21 cellular contexts compared by ENCODE assay signal in the genomic region with DNA sequence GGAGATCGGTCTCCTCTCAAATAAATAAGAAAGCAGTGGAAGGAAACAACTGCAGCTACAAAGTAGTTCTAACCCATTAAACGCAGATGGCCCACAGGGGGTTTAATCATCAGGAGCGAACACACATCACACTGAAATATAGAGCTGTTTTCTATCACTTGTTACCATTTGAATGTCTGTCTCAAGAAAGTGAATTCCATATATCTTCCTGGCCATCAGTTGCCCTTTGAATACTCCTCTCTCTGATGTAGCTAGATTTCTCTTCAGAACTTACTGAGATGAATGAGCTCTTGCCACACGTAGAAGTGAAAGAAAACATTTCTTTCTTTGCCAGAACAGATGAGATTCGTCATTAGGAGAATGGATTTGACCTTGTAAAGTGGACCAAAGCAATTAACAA. TPM values are rescaled to one million over a fixed set of nuclear protein-coding genes. Genes with fewer than 3 reads are reported as not detected.
"Had no signal": no experiment of that assay in that cellular context is flagged by ENCODE, and none has a peak within 500 bp of the region (broad histone marks: within the 10 kb centered on the region; RNA-seq: fewer than 3 reads in every experiment).

No MANE protein-coding gene starts in this region.

- H3K36me3 ChIP-seq: gastroesophageal sphincter, prostate gland had no signal

- ATAC-seq: activated CD8-positive, alpha-beta memory T cell treated with anti-CD3 and anti-CD28 coated beads, Interleukin-2, amount 10 ng/mL, durations not matched to agents 7 days and 5 days; activated naive CD4-positive, alpha-beta T cell treated with anti-CD3 and anti-CD28 coated beads, Interleukin-2, amount 50 U/mL, for 72 hours; effector memory CD8-positive, alpha-beta T cell; gastroesophageal sphincter; sciatic nerve; stimulated activated naive CD8-positive, alpha-beta T cell treated with anti-CD3 and anti-CD28 coated beads, Interleukin-15, Interleukin-2, amounts not matched to agents 100 U/mL and 50 U/mL, for 24 hours had no signal

- DNase-seq: activated CD4-positive, alpha-beta T cell treated with anti-CD3 and anti-CD28 coated beads for 1 hour; activated CD4-positive, alpha-beta T cell treated with anti-CD3 and anti-CD28 coated beads, Interleukin-2, amount 50 U/mL, for 48 hours; activated CD8-positive, alpha-beta memory T cell treated with anti-CD3 and anti-CD28 coated beads, Interleukin-2, amount 10 ng/mL, durations not matched to agents 7 days and 5 days; activated effector memory CD4-positive, alpha-beta T cell treated with Interleukin-2 at 50 U/mL for 16 hours; activated T-cell treated with anti-CD3 and anti-CD28 coated beads, Interleukin-2, amount 50 U/mL, for 24 hours; cerebellar nuclear complex; effector memory CD8-positive, alpha-beta T cell; midbrain; naive B cell; nucleus accumbens; stimulated activated CD4-positive, alpha-beta T cell treated with anti-CD3 and anti-CD28 coated beads, Interleukin-12 subunit alpha, Interleukin-12 subunit beta, amount 100 ng/mL, for 4 hours; stimulated activated naive CD8-positive, alpha-beta T cell treated with anti-CD3 and anti-CD28 coated beads, Interleukin-15, Interleukin-2, amounts not matched to agents 100 U/mL and 50 U/mL, for 24 hours had no signal

- H3K27ac Mint-ChIP-seq: activated CD8-positive, alpha-beta memory T cell treated with anti-CD3 and anti-CD28 coated beads, Interleukin-2, amount 10 ng/mL, durations not matched to agents 7 days and 5 days; activated naive CD4-positive, alpha-beta T cell treated with anti-CD3 and anti-CD28 coated beads, Interleukin-2, amount 50 U/mL, for 72 hours; activated T-cell treated with anti-CD3 and anti-CD28 coated beads, Interleukin-2, amount 50 U/mL, for 24 hours; dendritic cell treated with granulocyte-macrophage colony-stimulating factor and Interleukin-4, amounts not matched to agents 40 ng/mL and 50 ng/mL, for 4 days; effector memory CD8-positive, alpha-beta T cell; naive B cell; T-helper 2 cell treated with Interferon-gamma antibody and Interleukin-4, amounts not matched to agents 5 μg/mL and 100 μg/mL, for 36 hours had no signal

- H3K4me3 ChIP-seq: gastroesophageal sphincter, prostate gland had no signal

- H3K9me3 ChIP-seq: gastroesophageal sphincter, prostate gland had no signal

- H3K4me1 ChIP-seq: gastroesophageal sphincter, prostate gland had no signal

- H3K4me1 Mint-ChIP-seq: activated CD8-positive, alpha-beta memory T cell treated with anti-CD3 and anti-CD28 coated beads, Interleukin-2, amount 10 ng/mL, durations not matched to agents 7 days and 5 days; naive B cell had no signal

- H3K27ac ChIP-seq: gastroesophageal sphincter, prostate gland had no signal

- H3K4me3 Mint-ChIP-seq: activated CD8-positive, alpha-beta memory T cell treated with anti-CD3 and anti-CD28 coated beads, Interleukin-2, amount 10 ng/mL, durations not matched to agents 7 days and 5 days; activated T-cell treated with anti-CD3 and anti-CD28 coated beads, Interleukin-2, amount 50 U/mL, for 24 hours; dendritic cell treated with granulocyte-macrophage colony-stimulating factor and Interleukin-4, amounts not matched to agents 40 ng/mL and 50 ng/mL, for 4 days; effector memory CD8-positive, alpha-beta T cell; naive B cell; T-helper 2 cell treated with Interferon-gamma antibody and Interleukin-4, amounts not matched to agents 5 μg/mL and 100 μg/mL, for 36 hours had no signal

- H3K36me3 Mint-ChIP-seq: activated CD8-positive, alpha-beta memory T cell treated with anti-CD3 and anti-CD28 coated beads, Interleukin-2, amount 10 ng/mL, durations not matched to agents 7 days and 5 days; activated naive CD4-positive, alpha-beta T cell treated with anti-CD3 and anti-CD28 coated beads, Interleukin-2, amount 50 U/mL, for 72 hours; naive B cell had no signal

- H3K27me3 Mint-ChIP-seq: activated CD8-positive, alpha-beta memory T cell treated with anti-CD3 and anti-CD28 coated beads, Interleukin-2, amount 10 ng/mL, durations not matched to agents 7 days and 5 days; activated T-cell treated with anti-CD3 and anti-CD28 coated beads, Interleukin-2, amount 50 U/mL, for 24 hours; dendritic cell treated with granulocyte-macrophage colony-stimulating factor and Interleukin-4, amounts not matched to agents 40 ng/mL and 50 ng/mL, for 4 days; effector memory CD8-positive, alpha-beta T cell; naive B cell had no signal

- H3K9me3 Mint-ChIP-seq: activated naive CD4-positive, alpha-beta T cell treated with anti-CD3 and anti-CD28 coated beads, Interleukin-2, amount 50 U/mL, for 72 hours; activated T-cell treated with anti-CD3 and anti-CD28 coated beads, Interleukin-2, amount 50 U/mL, for 24 hours; dendritic cell treated with granulocyte-macrophage colony-stimulating factor and Interleukin-4, amounts not matched to agents 40 ng/mL and 50 ng/mL, for 4 days; T-helper 2 cell treated with Interferon-gamma antibody and Interleukin-4, amounts not matched to agents 5 μg/mL and 100 μg/mL, for 36 hours had no signal

RNA-seq across cellular contexts. Expression of gene ALX1, which starts 29.2 kb away (rescaled TPM):
- total RNA-seq: activated CD8-positive, alpha-beta memory T cell treated with anti-CD3 and anti-CD28 coated beads, Interleukin-2, amount 10 ng/mL, durations not matched to agents 7 days and 5 days; activated naive CD4-positive, alpha-beta T cell treated with anti-CD3 and anti-CD28 coated beads, Interleukin-2, amount 50 U/mL, for 72 hours; epithelial cell of proximal tubule; gastroesophageal sphincter; liver; prostate gland; temporal lobe had no signal
- polyA plus RNA-seq: liver had no signal
